8 cellular contexts compared by ENCODE assay signal in genomic region chr2:206442854-206443734, GRCh38. TPM values are rescaled to one million over a fixed set of nuclear protein-coding genes. Genes with fewer than 3 reads are reported as not detected.
DNase-seq lines count a peak whose midpoint lies in the region; ATAC-seq and TF ChIP-seq lines count a peak whose summit lies in the region.

Gene ADAM23 (plus strand): TSS chr2:206443532. CDS start chr2:206443867, 335 bp downstream.

- H3K9me3 ChIP-seq in colonic mucosa, result no peaks in the 10 kb centered on the region

- H3K36me3 ChIP-seq in colonic mucosa, result no peaks in the 10 kb centered on the region

- H3K27me3 Mint-ChIP-seq in activated B cell treated with CpG ODN at 0.5 μM for 24 hours, result peaks cover 50% of the 10 kb centered on the region

- DNase-seq in DMS114 treated with DMSO at 0.1 percent for 48 hours (lab: John Stamatoyannopoulos, UW; ENCODE audit: unreplicated experiment) (peak; percentile 29), NCI-H1105 treated with DMSO at 0.1 percent for 48 hours (lab: John Stamatoyannopoulos, UW) (peak; percentile 70), activated B cell treated with CpG ODN at 0.5 μM for 24 hours (peak; percentile 37), colonic mucosa (peak; percentile 25), kidney tubule cell (ENCODE audit: low spot score) (peak; percentile 3)
- DNase-seq in stimulated activated CD4-positive, alpha-beta T cell treated with anti-CD3 and anti-CD28 coated beads, Interleukin-1b, Interleukin-23, amount 100 ng/mL, for 1 hour (ENCODE audit: low read depth in 2 of 2), result peak; percentile 4 to 5

- no peaks in the 10 kb centered on the region for H3K9me3 Mint-ChIP-seq in activated B cell treated with CpG ODN at 0.5 μM for 24 hours

- H3K4me3 ChIP-seq in colonic mucosa, result peak within 1 kb of the TSS; percentile 20

- ATAC-seq in GM21528 (IDR thresholded peaks at IDR 0.05; ENCODE audit: low FRiP score, unreplicated experiment) (peak; percentile 59), activated B cell treated with CpG ODN at 0.5 μM for 24 hours (ENCODE audit: low read depth) (peak; percentile 66), HG02970 (IDR thresholded peaks at IDR 0.05; ENCODE audit: low FRiP score, unreplicated experiment) (no peak)

- POLR2A ChIA-PET in activated B cell treated with CpG ODN at 0.5 μM for 24 hours (lab: Charles Lee), result no interaction called here

- H3K9ac ChIP-seq in colonic mucosa (ENCODE audit: low read depth in 2 of 2, low read length in 2 of 2), result no peak within 1 kb of the TSS

- H3K4me3 Mint-ChIP-seq in activated B cell treated with CpG ODN at 0.5 μM for 24 hours, result peak within 1 kb of the TSS; percentile 80

- H3K27ac ChIP-seq in colonic mucosa, result no peak within 1 kb of the TSS

- no peak for TF ChIP-seq CTCF in activated B cell treated with CpG ODN at 0.5 μM for 24 hours (IDR thresholded peaks at IDR 0.05)
- no peak for TF ChIP-seq CTCF in colonic mucosa (IDR thresholded peaks at IDR 0.05)

- H3K4me1 ChIP-seq in colonic mucosa, result no peaks in the 10 kb centered on the region

- H3K4me1 Mint-ChIP-seq in activated B cell treated with CpG ODN at 0.5 μM for 24 hours, result peaks cover 16% of the 10 kb centered on the region

- intact Hi-C loops in activated B cell treated with CpG ODN at 0.5 μM for 24 hours (cut with micrococcal nuclease), result loop anchor here (1.0 to 5.0 kb wide), 3 partner anchors 171 to 322 kb away; partner anchors contain the start of genes FASTKD2, MDH1B and ZDBF2
- intact Hi-C loops in colonic mucosa (cut with DNase I), result no loop called here

- H3K27ac Mint-ChIP-seq in activated B cell treated with CpG ODN at 0.5 μM for 24 hours, result no peak within 1 kb of the TSS

- H3K27me3 ChIP-seq in colonic mucosa, result peaks cover 32% of the 10 kb centered on the region

- CTCF ChIA-PET in activated B cell treated with CpG ODN at 0.5 μM for 24 hours (lab: Charles Lee), result no interaction called here

- H3K36me3 Mint-ChIP-seq in activated B cell treated with CpG ODN at 0.5 μM for 24 hours (ENCODE audit: low read depth), result no peaks in the 10 kb centered on the region

RNA-seq across cellular contexts. Expression of gene ADAM23, which starts in this region (rescaled TPM):
- total RNA-seq in activated B cell treated with CpG ODN at 0.5 μM for 24 hours (0.86 and 1.5 TPM in 2 replicates), colonic mucosa (under 1 TPM; 0.52 to 0.93 TPM)

Comparison
In these comparisons a context has a peak if more than half of its experiments do, and no peak if none do; other contexts are left out.
1. Peak in DNase-seq and H3K4me3 ChIP-seq in colonic mucosa; RNA of the gene not detected or under 1 TPM.
2. DNase-seq: peak in every context shown above with its lines; median percentile 70 in NCI-H1105 treated with DMSO at 0.1 percent for 48 hours; 37 in activated B cell treated with CpG ODN at 0.5 μM for 24 hours; 29 in DMS114 treated with DMSO at 0.1 percent for 48 hours; 25 in colonic mucosa; 4 in stimulated activated CD4-positive, alpha-beta T cell treated with anti-CD3 and anti-CD28 coated beads, Interleukin-1b, Interleukin-23, amount 100 ng/mL, for 1 hour; 3 in kidney tubule cell.